ENCODE assay signal across 10 cellular contexts in genomic region chr10:102384053-102384452, GRCh38.
A peak's percentile ranks its signal among the peaks of the same experiment; 100 is the strongest.
DNase-seq lines count a peak whose midpoint lies in the region; ATAC-seq and TF ChIP-seq lines count a peak whose summit lies in the region.
"Had no signal": no experiment of that assay in that cellular context is flagged by ENCODE, and none has a peak within 500 bp of the region (broad histone marks: within the 10 kb centered on the region; RNA-seq: fewer than 3 reads in every experiment).

No MANE protein-coding gene starts in this region.

- DNase-seq in AG04449 (ENCODE audit: low read depth, low spot score) (no peak), GM12864 (ENCODE audit: low read depth) (no peak), iPS-NIHi11 (ENCODE audit: low spot score) (peak; percentile 57), kidney glomerular epithelial cell (lab: John Stamatoyannopoulos, UW) (no peak)
- DNase-seq in effector memory CD8-positive, alpha-beta T cell, result no peak
- DNase-seq: foreskin melanocyte had no signal

- ATAC-seq in SK-N-SH treated with all-trans-retinoic acid at 6 μM for 48 hours, result peak; percentile 41; the same call in 2 of the 3 replicates
- ATAC-seq in effector memory CD8-positive, alpha-beta T cell (replicated peaks), result no peak
- no peak for ATAC-seq in HG02981 (IDR thresholded peaks at IDR 0.05; ENCODE audit: unreplicated experiment)
- no peak for ATAC-seq in GM18517 (IDR thresholded peaks at IDR 0.05; ENCODE audit: unreplicated experiment)
- ATAC-seq: Panc1 had no signal

- no peaks in the 10 kb centered on the region for H3K4me1 Mint-ChIP-seq in effector memory CD8-positive, alpha-beta T cell (ENCODE audit: low read depth in 2 of 2)

- H3K4me3 ChIP-seq in AG04449 (ENCODE audit: low read depth, low read length), result no peak overlapping the region
- H3K4me3 ChIP-seq in GM12864 (ENCODE audit: low read depth, low read length), result no peak overlapping the region

- no peak overlapping the region for H3K4me3 Mint-ChIP-seq in effector memory CD8-positive, alpha-beta T cell

- POLR2A ChIA-PET in AG04449 (lab: Yijun Ruan, JAX), result interaction anchor here (0.6 kb wide), 1 partner anchor 34 kb away, joined by 3 read pairs; no protein-coding TSS in a partner anchor

- TF ChIP-seq CTCF in AG04449 (IDR thresholded peaks at IDR 0.05; ENCODE audit: insufficient read depth, low read length, missing control alignments) (peak; percentile 26), GM12864 (IDR thresholded peaks at IDR 0.05; ENCODE audit: low read depth, low read length, missing control alignments) (peak; percentile 52)

- H3K27me3 Mint-ChIP-seq in effector memory CD8-positive, alpha-beta T cell, result no peaks in the 10 kb centered on the region

- H3K27ac Mint-ChIP-seq in effector memory CD8-positive, alpha-beta T cell, result peak overlapping the region in 1 of 2 donors; percentile 6

- CTCF ChIA-PET in AG04449 (lab: Yijun Ruan, JAX), result interaction anchor here (0.8 to 8.6 kb wide), 9 partner anchors 10 to 215 kb away, joined by 3 to 111 read pairs (median 5); partner anchors contain the start of gene NFKB2

- no peaks in the 10 kb centered on the region for H3K9me3 Mint-ChIP-seq in effector memory CD8-positive, alpha-beta T cell

- peaks cover 38% of the 10 kb centered on the region for H3K36me3 Mint-ChIP-seq in effector memory CD8-positive, alpha-beta T cell (ENCODE audit: insufficient read depth)

TF ChIP-seq in SK-N-SH treated with all-trans-retinoic acid at 6 μM for 48 hours, 23 proteins besides CTCF, POLR2A, EP300 and RAD21:
- TF ChIP-seq ZFP3 (CRISPR knock-in tag; IDR thresholded peaks at IDR 0.05), result no peak
- no peak for TF ChIP-seq OSR1 (CRISPR knock-in tag; IDR thresholded peaks at IDR 0.05)
- TF ChIP-seq ZFP30 (CRISPR knock-in tag; IDR thresholded peaks at IDR 0.05), result no peak
- no peak for TF ChIP-seq ZNF565 (CRISPR knock-in tag; conservative IDR thresholded peaks at IDR 0.05; ENCODE audit: low read depth)
- TF ChIP-seq CSRNP3 (CRISPR knock-in tag; IDR thresholded peaks at IDR 0.05), result no peak
- TF ChIP-seq CREB5 (CRISPR knock-in tag; IDR thresholded peaks at IDR 0.05; ENCODE audit: low read depth), result no peak
- no peak for TF ChIP-seq ARNTL (CRISPR knock-in tag; IDR thresholded peaks at IDR 0.05; ENCODE audit: borderline replicate concordance, low read depth)
- no peak for TF ChIP-seq SNAI2 (CRISPR knock-in tag; IDR thresholded peaks at IDR 0.05)
- TF ChIP-seq ZNF70 (CRISPR knock-in tag; IDR thresholded peaks at IDR 0.05), result no peak
- TF ChIP-seq BACH2 (CRISPR knock-in tag; IDR thresholded peaks at IDR 0.05; ENCODE audit: borderline replicate concordance), result no peak
TF ChIP-seq in SK-N-SH treated with all-trans-retinoic acid at 6 μM for 48 hours: peak in this region for 0.
